In genomic region chr1:231359113-231359512, GRCh38 we compare ENCODE assay signal across 2 cellular contexts.
TF ChIP-seq lines count a peak whose summit lies in the region.

No MANE protein-coding gene starts in this region.

TF ChIP-seq in GM12878, 131 proteins besides CTCF, POLR2A, EP300 and RAD21:
- TF ChIP-seq, protein P1, sequence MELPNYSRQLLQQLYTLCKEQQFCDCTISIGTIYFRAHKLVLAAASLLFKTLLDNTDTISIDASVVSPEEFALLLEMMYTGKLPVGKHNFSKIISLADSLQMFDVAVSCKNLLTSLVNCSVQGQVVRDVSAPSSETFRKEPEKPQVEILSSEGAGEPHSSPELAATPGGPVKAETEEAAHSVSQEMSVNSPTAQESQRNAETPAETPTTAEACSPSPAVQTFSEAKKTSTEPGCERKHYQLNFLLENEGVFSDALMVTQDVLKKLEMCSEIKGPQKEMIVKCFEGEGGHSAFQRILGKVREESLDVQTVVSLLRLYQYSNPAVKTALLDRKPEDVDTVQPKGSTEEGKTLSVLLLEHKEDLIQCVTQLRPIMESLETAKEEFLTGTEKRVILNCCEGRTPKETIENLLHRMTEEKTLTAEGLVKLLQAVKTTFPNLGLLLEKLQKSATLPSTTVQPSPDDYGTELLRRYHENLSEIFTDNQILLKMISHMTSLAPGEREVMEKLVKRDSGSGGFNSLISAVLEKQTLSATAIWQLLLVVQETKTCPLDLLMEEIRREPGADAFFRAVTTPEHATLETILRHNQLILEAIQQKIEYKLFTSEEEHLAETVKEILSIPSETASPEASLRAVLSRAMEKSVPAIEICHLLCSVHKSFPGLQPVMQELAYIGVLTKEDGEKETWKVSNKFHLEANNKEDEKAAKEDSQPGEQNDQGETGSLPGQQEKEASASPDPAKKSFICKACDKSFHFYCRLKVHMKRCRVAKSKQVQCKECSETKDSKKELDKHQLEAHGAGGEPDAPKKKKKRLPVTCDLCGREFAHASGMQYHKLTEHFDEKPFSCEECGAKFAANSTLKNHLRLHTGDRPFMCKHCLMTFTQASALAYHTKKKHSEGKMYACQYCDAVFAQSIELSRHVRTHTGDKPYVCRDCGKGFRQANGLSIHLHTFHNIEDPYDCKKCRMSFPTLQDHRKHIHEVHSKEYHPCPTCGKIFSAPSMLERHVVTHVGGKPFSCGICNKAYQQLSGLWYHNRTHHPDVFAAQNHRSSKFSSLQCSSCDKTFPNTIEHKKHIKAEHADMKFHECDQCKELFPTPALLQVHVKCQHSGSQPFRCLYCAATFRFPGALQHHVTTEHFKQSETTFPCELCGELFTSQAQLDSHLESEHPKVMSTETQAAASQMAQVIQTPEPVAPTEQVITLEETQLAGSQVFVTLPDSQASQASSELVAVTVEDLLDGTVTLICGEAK (IDR thresholded peaks at IDR 0.05; ENCODE audit: borderline replicate concordance) = no peak
- TF ChIP-seq SMAD1 (IDR thresholded peaks at IDR 0.05; ENCODE audit: low read depth, partially characterized antibody) (no peak), POLR2AphosphoS2 (IDR thresholded peaks at IDR 0.05; ENCODE audit: low read depth, low read length) (0 out of 2 replicates have a peak, but pooled peaks have one; percentile 59)

TF ChIP-seq in GM23338, 12 proteins besides CTCF, POLR2A, EP300 and RAD21:
- TF ChIP-seq POLR2AphosphoS5 (IDR thresholded peaks at IDR 0.05; ENCODE audit: low read depth) (no peak), EZH2 (IDR thresholded peaks at IDR 0.05; ENCODE audit: low read depth, unreplicated experiment) (no peak), NANOG (IDR thresholded peaks at IDR 0.05; ENCODE audit: borderline replicate concordance) (no peak), ETS1 (IDR thresholded peaks at IDR 0.05) (no peak), EZH2phosphoT487 (IDR thresholded peaks at IDR 0.05; ENCODE audit: unreplicated experiment) (no peak), REST (IDR thresholded peaks at IDR 0.05; ENCODE audit: unreplicated experiment) (no peak)
